ENCODE assay signal across 11 cellular contexts in genomic region chr15:40155270-40155910, GRCh38. TPM values are rescaled to one million over a fixed set of nuclear protein-coding genes. Genes with fewer than 3 reads are reported as not detected.
DNase-seq lines count a peak whose midpoint lies in the region; ATAC-seq, FAIRE-seq and TF ChIP-seq lines count a peak whose summit lies in the region.
"Had no signal": no experiment of that assay in that cellular context is flagged by ENCODE, and none has a peak within 500 bp of the region (broad histone marks: within the 10 kb centered on the region; RNA-seq: fewer than 3 reads in every experiment).

No MANE protein-coding gene starts in this region.

- H3K4me1 ChIP-seq in PC-3 (ENCODE audit: insufficient read depth, low read length) = peaks cover 47% of the 10 kb centered on the region
- peaks cover 0 to 9% of the 10 kb centered on the region in 2 donors for H3K4me1 ChIP-seq in kidney (ENCODE audit: control insufficient read depth in 1 of 2, insufficient read depth in 1 of 2, low read depth in 1 of 2, low read length in 2 of 2)

- H3K36me3 Mint-ChIP-seq in MCF 10A (ENCODE audit: insufficient read depth, unreplicated experiment) = no peaks in the 10 kb centered on the region
- no peaks in the 10 kb centered on the region for H3K36me3 Mint-ChIP-seq in stimulated activated naive B cell treated with anti-CD40 and anti-IgM and Interleukin-4, amounts not matched to agents 10 μg/mL and 1 μg/mL and 100 μg/mL, for 72 hours

- TF ChIP-seq CTCF in MCF 10A (IDR thresholded peaks at IDR 0.05; ENCODE audit: unreplicated experiment) = no peak
- no peak for TF ChIP-seq CTCF in PC-3 (conservative IDR thresholded peaks at IDR 0.05; ENCODE audit: low read depth, low read length)
- TF ChIP-seq CTCF in kidney (IDR thresholded peaks at IDR 0.05; ENCODE audit: borderline replicate concordance, extremely low read depth, insufficient read depth) = no peak

- CTCF ChIA-PET in MCF 10A (lab: Yijun Ruan, JAX) = no interaction called here
- CTCF ChIA-PET in PC-3 (lab: Charles Lee) = interaction anchor here (0.6 to 0.8 kb wide), 2 partner anchors 48 to 109 kb away, joined by 3 to 8 read pairs; no protein-coding TSS in a partner anchor

- intact Hi-C loops in MCF 10A (cut with micrococcal nuclease) (no loop called here), PC-3 (cut with micrococcal nuclease) (no loop called here), kidney (cut with DNase I) (no loop called here), left cardiac atrium (cut with DNase I) (loop anchor here in 1 of 2 donors (5.0 kb wide), 1 partner anchor 93 kb away; no protein-coding TSS in a partner anchor)

- H3K9me3 Mint-ChIP-seq in MCF 10A (ENCODE audit: unreplicated experiment) = no peaks in the 10 kb centered on the region
- no peaks in the 10 kb centered on the region for H3K9me3 Mint-ChIP-seq in stimulated activated naive B cell treated with anti-CD40 and anti-IgM and Interleukin-4, amounts not matched to agents 10 μg/mL and 1 μg/mL and 100 μg/mL, for 72 hours

- H4K20me1 ChIP-seq in PC-3 (ENCODE audit: low read length) = no peaks in the 10 kb centered on the region

- H3K27ac Mint-ChIP-seq in MCF 10A (ENCODE audit: low read depth, unreplicated experiment) = no peak overlapping the region
- H3K27ac Mint-ChIP-seq in stimulated activated naive B cell treated with anti-CD40 and anti-IgM and Interleukin-4, amounts not matched to agents 10 μg/mL and 1 μg/mL and 100 μg/mL, for 72 hours = no peak overlapping the region

- BruUV-seq in MCF 10A (replicated peaks; lab: Mats Ljungman, UMichigan) (no TSS peak), PC-3 (replicated peaks; lab: Mats Ljungman, UMichigan) (no TSS peak)

- H3K27ac ChIP-seq in PC-3 (ENCODE audit: low read length) (no peak overlapping the region), kidney (ENCODE audit: low read depth in 2 of 2, low read length in 2 of 2) (peak overlapping the region in 1 of 2 donors; percentile 23)

- H3K79me2 ChIP-seq in PC-3 (ENCODE audit: low read length) = no peaks in the 10 kb centered on the region

- ATAC-seq in PC-3 = peak; percentile 51
- no peak for ATAC-seq in left cardiac atrium
- no peak for ATAC-seq in left lobe of liver
- no peak for ATAC-seq in stimulated activated naive B cell treated with anti-CD40 and anti-IgM and Interleukin-4, amounts not matched to agents 10 μg/mL and 1 μg/mL and 100 μg/mL, for 72 hours (replicated peaks)
- ATAC-seq: stimulated activated naive CD8-positive, alpha-beta T cell treated with anti-CD3 and anti-CD28 coated beads, Interleukin-15, Interleukin-2, amounts not matched to agents 100 U/mL and 50 U/mL, for 24 hours had no signal

- peak overlapping the region; percentile 46 for H3K4me2 ChIP-seq in PC-3 (ENCODE audit: low read length)

- no peak overlapping the region for H3K9ac ChIP-seq in PC-3 (ENCODE audit: low read length)
- H3K9ac ChIP-seq in kidney (ENCODE audit: low read length in 2 of 2) = no peak overlapping the region

- H3K4me3 Mint-ChIP-seq in MCF 10A (ENCODE audit: unreplicated experiment) = no peak overlapping the region
- H3K4me3 Mint-ChIP-seq in stimulated activated naive B cell treated with anti-CD40 and anti-IgM and Interleukin-4, amounts not matched to agents 10 μg/mL and 1 μg/mL and 100 μg/mL, for 72 hours = no peak overlapping the region

- H3K27me3 ChIP-seq in PC-3 (ENCODE audit: low read length) = no peaks in the 10 kb centered on the region

- H3K9me3 ChIP-seq in PC-3 (ENCODE audit: low read length) (no peaks in the 10 kb centered on the region), kidney (ENCODE audit: control insufficient read depth in 1 of 2, low read length in 2 of 2) (no peaks in the 10 kb centered on the region)

- H3K4me3 ChIP-seq in PC-3 (ENCODE audit: low read length) = no peak overlapping the region
- no peak overlapping the region for H3K4me3 ChIP-seq in kidney (ENCODE audit: low read length in 2 of 2)

- no peak overlapping the region for H2AFZ ChIP-seq in PC-3 (ENCODE audit: low read length)

- in situ Hi-C loops in T47D (cut with HindIII; ENCODE audit: low pct_unique_long_range_greater_than_20kb, low sequenced_read_pairs) = no loop called here

- no peaks in the 10 kb centered on the region for H3K27me3 Mint-ChIP-seq in MCF 10A (ENCODE audit: insufficient read depth, unreplicated experiment)
- no peaks in the 10 kb centered on the region for H3K27me3 Mint-ChIP-seq in stimulated activated naive B cell treated with anti-CD40 and anti-IgM and Interleukin-4, amounts not matched to agents 10 μg/mL and 1 μg/mL and 100 μg/mL, for 72 hours

- POLR2A ChIA-PET in MCF 10A (lab: Yijun Ruan, JAX) (no interaction called here), PC-3 (lab: Charles Lee; ENCODE audit: unreplicated experiment) (no interaction called here)

- no peaks in the 10 kb centered on the region for H3F3A ChIP-seq in PC-3 (ENCODE audit: low read length, unreplicated experiment)

- DNase-seq in T47D (ENCODE audit: low read depth in 1 of 2, low spot score in 1 of 2) (peak; percentile 25 to 85), MCF 10A (ENCODE audit: unreplicated experiment) (no peak), PC-3 (peak; percentile 86), kidney (peak; percentile 84), left cardiac atrium (no peak), left lobe of liver (ENCODE audit: low spot score) (no peak), cortex of kidney (lab: John Stamatoyannopoulos, UW) (no peak)
- DNase-seq in stimulated activated naive B cell treated with anti-CD40 and anti-IgM and Interleukin-4, amounts not matched to agents 10 μg/mL and 1 μg/mL and 100 μg/mL, for 72 hours = no peak
- DNase-seq: GF-D8; stimulated activated naive CD8-positive, alpha-beta T cell treated with anti-CD3 and anti-CD28 coated beads, Interleukin-15, Interleukin-2, amounts not matched to agents 100 U/mL and 50 U/mL, for 24 hours; T-helper 9 cell had no signal

- H3K4me1 Mint-ChIP-seq in MCF 10A (ENCODE audit: insufficient read depth, unreplicated experiment) = peaks cover 4% of the 10 kb centered on the region
- peaks cover 0 to 4% of the 10 kb centered on the region in 2 donors for H3K4me1 Mint-ChIP-seq in stimulated activated naive B cell treated with anti-CD40 and anti-IgM and Interleukin-4, amounts not matched to agents 10 μg/mL and 1 μg/mL and 100 μg/mL, for 72 hours

- H3K9me2 ChIP-seq in PC-3 (replicated peaks; ENCODE audit: low read length) = no peaks in the 10 kb centered on the region

- H3K36me3 ChIP-seq in PC-3 (ENCODE audit: low read depth, low read length) (no peaks in the 10 kb centered on the region), kidney (ENCODE audit: control insufficient read depth in 1 of 2, insufficient read depth in 2 of 2, low read length in 2 of 2) (no peaks in the 10 kb centered on the region)

- FAIRE-seq in kidney (lab: Jason Lieb, UNC) = no peak

RNA-seq across cellular contexts. Expression of gene BUB1B, which starts 5.5 kb away (rescaled TPM):
- 24.4 and 30.9 TPM in 2 replicates for total RNA-seq in MCF 10A (2022)
- total RNA-seq in PC-3 (2014; rRNA removed) = 73.0 and 96.4 TPM in 2 replicates
- total RNA-seq in kidney = 0.94 TPM
- polyA plus RNA-seq in kidney (ENCODE audit: insufficient read depth, low read depth, low replicate concordance) = 0.69 TPM
- 1 to 10 TPM in 1 of 2 donors, under 1 TPM in 1; 0.71 to 1.3 TPM for total RNA-seq in left cardiac atrium
- 0.68 TPM for total RNA-seq in left lobe of liver

RNA-seq across cellular contexts. Expression of gene BMF, which starts 46.7 kb away (rescaled TPM):
- total RNA-seq in MCF 10A (2022) = 0.17 TPM in 1 of 2 replicates, not detected in the other
- total RNA-seq in PC-3 (2014; rRNA removed) = 0.95 and 5.2 TPM in 2 replicates
- 19.7 TPM for total RNA-seq in kidney
- polyA plus RNA-seq in kidney (ENCODE audit: insufficient read depth, low read depth, low replicate concordance) = 3.6 TPM
- 1 to 10 TPM; 1.9 to 5.0 TPM for total RNA-seq in left cardiac atrium
- 3.3 TPM for total RNA-seq in left lobe of liver

Comparison
In these comparisons a context has a peak if more than half of its experiments do, and no peak if none do; other contexts are left out.
1. DNase-seq: peak in T47D (2 of 2), PC-3 (single experiment) and kidney (single experiment); none in MCF 10A (single experiment), left cardiac atrium (single experiment), left lobe of liver (single experiment), cortex of kidney (single experiment) and stimulated activated naive B cell treated with anti-CD40 and anti-IgM and Interleukin-4, amounts not matched to agents 10 μg/mL and 1 μg/mL and 100 μg/mL, for 72 hours (single experiment).
2. RNA of gene BUB1B, which starts 5.5 kb away (total RNA-seq): 73.0 to 96.4 TPM in PC-3 and 24.4 to 30.9 TPM in MCF 10A; 0.71 to 1.3 TPM in left cardiac atrium, 0.94 TPM in kidney (single experiment) and 0.68 TPM in left lobe of liver (single experiment); every median in the first group is over 10 times any median in the second.